In genomic region chr9:127927457-127928231, GRCh38 we compare ENCODE assay signal across 1 cellular context.
TF ChIP-seq lines count a peak whose summit lies in the region.

No MANE protein-coding gene starts in this region.

TF ChIP-seq in SK-N-SH, 30 proteins besides CTCF, POLR2A, EP300 and RAD21 (continued from another document):
- TF ChIP-seq ZBTB33 (IDR thresholded peaks at IDR 0.05; ENCODE audit: borderline replicate concordance, low read depth) (no peak), MEF2A (IDR thresholded peaks at IDR 0.05; ENCODE audit: borderline replicate concordance, low read depth) (no peak), POLR2AphosphoS5 (IDR thresholded peaks at IDR 0.05; ENCODE audit: low read depth, low read length) (no peak)
- TF ChIP-seq, protein P1, sequence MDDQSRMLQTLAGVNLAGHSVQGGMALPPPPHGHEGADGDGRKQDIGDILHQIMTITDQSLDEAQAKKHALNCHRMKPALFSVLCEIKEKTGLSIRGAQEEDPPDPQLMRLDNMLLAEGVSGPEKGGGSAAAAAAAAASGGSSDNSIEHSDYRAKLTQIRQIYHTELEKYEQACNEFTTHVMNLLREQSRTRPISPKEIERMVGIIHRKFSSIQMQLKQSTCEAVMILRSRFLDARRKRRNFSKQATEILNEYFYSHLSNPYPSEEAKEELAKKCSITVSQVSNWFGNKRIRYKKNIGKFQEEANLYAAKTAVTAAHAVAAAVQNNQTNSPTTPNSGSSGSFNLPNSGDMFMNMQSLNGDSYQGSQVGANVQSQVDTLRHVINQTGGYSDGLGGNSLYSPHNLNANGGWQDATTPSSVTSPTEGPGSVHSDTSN (IDR thresholded peaks at IDR 0.05) = no peak
